Comparison of ENCODE assay signal across 10 cellular contexts in the genomic region with DNA sequence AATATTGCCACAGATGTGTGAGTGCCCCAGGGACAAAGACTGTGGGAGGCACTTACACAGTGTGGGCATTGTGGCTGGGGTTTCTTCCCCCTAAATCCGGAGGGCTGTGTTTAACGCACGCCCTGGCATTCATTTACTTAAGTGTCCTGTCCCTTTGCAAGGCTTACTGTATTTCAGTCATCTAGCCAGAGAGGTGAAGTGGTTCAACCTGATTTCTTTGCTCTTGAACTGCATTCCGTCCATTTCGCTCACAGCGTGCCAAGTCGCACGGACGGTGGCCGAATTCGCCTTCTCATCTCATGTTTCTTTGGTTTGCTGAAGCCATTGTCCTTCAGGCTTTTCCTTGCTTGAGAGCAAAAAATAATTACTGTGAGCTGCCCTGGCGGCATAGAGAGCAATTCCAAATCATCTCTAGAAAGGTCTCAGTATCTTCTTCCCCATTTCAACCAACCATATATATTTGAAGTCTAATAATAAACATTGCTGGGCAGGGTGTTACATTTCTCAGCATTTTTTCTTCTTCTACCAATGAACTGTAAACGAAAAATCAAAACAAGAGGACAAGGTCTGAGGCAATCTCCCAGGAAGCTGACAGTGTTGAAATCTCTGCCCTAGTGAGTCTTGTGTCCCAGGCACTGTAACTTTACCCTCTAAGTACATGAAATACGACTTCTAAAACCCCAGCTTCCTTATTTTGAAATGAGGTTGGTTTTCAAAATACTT. TPM values are rescaled to one million over a fixed set of nuclear protein-coding genes. Genes with fewer than 3 reads are reported as not detected.
DNase-seq lines count a peak whose midpoint lies in the region; ATAC-seq and TF ChIP-seq lines count a peak whose summit lies in the region.
"Had no signal": no experiment of that assay in that cellular context is flagged by ENCODE, and none has a peak within 500 bp of the region (broad histone marks: within the 10 kb centered on the region; RNA-seq: fewer than 3 reads in every experiment).

No MANE protein-coding gene starts in this region.

- H4K12ac ChIP-seq in trophoblast cell (ENCODE audit: low read depth, low read length), result no peak overlapping the region

- H2AK5ac ChIP-seq in trophoblast cell (ENCODE audit: low read length), result no peak overlapping the region

- TF ChIP-seq CTCF in fibroblast of lung (conservative IDR thresholded peaks at IDR 0.05 in 1 of 2, IDR thresholded peaks at IDR 0.05 in 1 of 2; ENCODE audit: low read depth in 1 of 2, low read length in 2 of 2), result no peak

- H3K4me3 ChIP-seq in fibroblast of lung (replicated peaks in 1 of 4; ENCODE audit: control extremely low read depth in 1 of 4, insufficient read depth in 1 of 4, low read depth in 3 of 4, low read length in 4 of 4), result no peak overlapping the region
- no peak overlapping the region for H3K4me3 ChIP-seq in trophoblast cell (ENCODE audit: low read depth, low read length)
- H3K4me3 ChIP-seq: ascending aorta, SJSA1 had no signal

- H2BK12ac ChIP-seq in trophoblast cell (ENCODE audit: low read length), result no peak overlapping the region

- no peaks in the 10 kb centered on the region for H4K20me1 ChIP-seq in fibroblast of lung (ENCODE audit: control insufficient read depth, extremely low read depth, insufficient read depth, low read length)

- no peak overlapping the region for H3K23ac ChIP-seq in trophoblast cell (ENCODE audit: low read length)

- H3K27ac ChIP-seq in fibroblast of lung (ENCODE audit: insufficient read depth, low read length) (no peak overlapping the region), trophoblast cell (ENCODE audit: low read depth, low read length) (no peak overlapping the region)
- H3K27ac ChIP-seq: SJSA1 had no signal

- peaks cover 2% of the 10 kb centered on the region for H3K79me1 ChIP-seq in trophoblast cell (ENCODE audit: low read length)

- WGBS in trophoblast cell (ENCODE audit: extremely low coverage, insufficient coverage, insufficient read length), result no CpG with 5 or more reads among the region's 14 CpGs

- no peak overlapping the region for H3K4ac ChIP-seq in trophoblast cell (ENCODE audit: low read depth, low read length)

- no peak overlapping the region for H4K8ac ChIP-seq in trophoblast cell (ENCODE audit: low read depth, low read length)

- H3K4me1 ChIP-seq in fibroblast of lung (ENCODE audit: control insufficient read depth, extremely low read depth, insufficient read depth, low read length) (no peaks in the 10 kb centered on the region), trophoblast cell (ENCODE audit: control insufficient read depth in 1 of 2, insufficient read depth in 2 of 2, low read length in 2 of 2) (peaks cover 10 to 14% of the 10 kb centered on the region in 2 experiments)
- H3K4me1 ChIP-seq: ascending aorta had no signal

- no peaks in the 10 kb centered on the region for H3K79me2 ChIP-seq in fibroblast of lung (ENCODE audit: control insufficient read depth, insufficient read depth, low read length)
- no peaks in the 10 kb centered on the region for H3K79me2 ChIP-seq in trophoblast cell (ENCODE audit: control insufficient read depth, insufficient read depth, low read length, poor library complexity)

- H2AFZ ChIP-seq in fibroblast of lung (ENCODE audit: low read length), result no peak overlapping the region
- no peak overlapping the region for H2AFZ ChIP-seq in trophoblast cell (ENCODE audit: insufficient read depth, low read length, poor library complexity)

- H3K36me3 ChIP-seq in fibroblast of lung (ENCODE audit: control insufficient read depth, insufficient read depth, low read length) (no peaks in the 10 kb centered on the region), trophoblast cell (ENCODE audit: control insufficient read depth in 1 of 2, insufficient read depth in 2 of 2, low read length in 2 of 2) (no peaks in the 10 kb centered on the region)
- H3K36me3 ChIP-seq: ascending aorta had no signal

- H3K18ac ChIP-seq in trophoblast cell (ENCODE audit: low read length), result no peak overlapping the region

- H3K14ac ChIP-seq in trophoblast cell (ENCODE audit: low read length), result no peak overlapping the region

- ATAC-seq in HG03025 (IDR thresholded peaks at IDR 0.05; ENCODE audit: low FRiP score, unreplicated experiment), result no peak
- no peak for ATAC-seq in GM19395 (IDR thresholded peaks at IDR 0.05; ENCODE audit: unreplicated experiment)

- peak; percentile 98 for DNase-seq in GF-D8 (lab: John Stamatoyannopoulos, UW)
- peak; percentile 69 for DNase-seq in NCI-H2196 treated with DMSO at 0.1 percent for 48 hours (lab: John Stamatoyannopoulos, UW; ENCODE audit: unreplicated experiment)
- DNase-seq in fibroblast of lung (ENCODE audit: low read depth in 2 of 2), result peak; percentile 21 to 89
- peak; percentile 89 to 95 for DNase-seq in trophoblast cell
- no peak for DNase-seq in cortex of kidney (lab: John Stamatoyannopoulos, UW)
- DNase-seq in inferior parietal cortex (ENCODE audit: extremely low spot score), result no peak

- no peak overlapping the region for H2BK5ac ChIP-seq in trophoblast cell (ENCODE audit: low read depth, low read length, poor library complexity)

- peak overlapping the region; percentile 1 for H4K91ac ChIP-seq in trophoblast cell (ENCODE audit: low read depth, low read length)

- no peak overlapping the region for H2BK120ac ChIP-seq in trophoblast cell (ENCODE audit: insufficient read depth, low read length, poor library complexity)

- H3K9me3 ChIP-seq in fibroblast of lung (ENCODE audit: control insufficient read depth, insufficient read depth, low read depth, low read length), result no peaks in the 10 kb centered on the region
- no peaks in the 10 kb centered on the region for H3K9me3 ChIP-seq in trophoblast cell (ENCODE audit: insufficient read depth, low read depth, low read length)
- H3K9me3 ChIP-seq: ascending aorta, SJSA1 had no signal

- H3K27me3 ChIP-seq in fibroblast of lung (ENCODE audit: control insufficient read depth, insufficient read depth, low read length) (no peaks in the 10 kb centered on the region), trophoblast cell (ENCODE audit: insufficient read depth, low read length) (no peaks in the 10 kb centered on the region)
- H3K27me3 ChIP-seq: ascending aorta, SJSA1 had no signal

- H3K4me2 ChIP-seq in fibroblast of lung (ENCODE audit: extremely low read depth, insufficient read depth, low read length), result no peak overlapping the region
- H3K4me2 ChIP-seq in trophoblast cell (ENCODE audit: low read length), result peak overlapping the region; percentile 11

- H3K9ac ChIP-seq in fibroblast of lung (ENCODE audit: insufficient read depth, low read length), result no peak overlapping the region
- H3K9ac ChIP-seq in trophoblast cell (ENCODE audit: low read length), result no peak overlapping the region

RNA-seq across cellular contexts. Expression of gene SYTL3, which starts 16.9 kb away (rescaled TPM):
- 2.8 and 4.6 TPM in 2 replicates for total RNA-seq in fibroblast of lung
- 0.76 and 1.4 TPM in 2 replicates for polyA plus RNA-seq in fibroblast of lung
- polyA plus RNA-seq in fibroblast of lung (2012), result 0.87 and 1.7 TPM in 2 replicates
- 0.63 and 1.2 TPM in 2 replicates for polyA minus RNA-seq in fibroblast of lung (ENCODE audit: low replicate concordance)
- polyA plus RNA-seq in trophoblast cell (2013), result 2.7 and 2.9 TPM in 2 replicates

RNA-seq across cellular contexts. Expression of gene DYNLT1, which starts 22.3 kb away (rescaled TPM):
- 85.3 and 92.3 TPM in 2 replicates for total RNA-seq in fibroblast of lung
- polyA plus RNA-seq in fibroblast of lung, result 280 and 296 TPM in 2 replicates
- polyA plus RNA-seq in fibroblast of lung (2012), result 275 and 298 TPM in 2 replicates
- 119 and 168 TPM in 2 replicates for polyA minus RNA-seq in fibroblast of lung (ENCODE audit: low replicate concordance)
- polyA plus RNA-seq in trophoblast cell (2013), result 244 and 246 TPM in 2 replicates

Comparison
In these comparisons a context has a peak if more than half of its experiments do, and no peak if none do; other contexts are left out.
1. DNase-seq: peak in GF-D8 (single experiment), NCI-H2196 treated with DMSO at 0.1 percent for 48 hours (single experiment), fibroblast of lung (2 of 2) and trophoblast cell (2 of 2); none in cortex of kidney (single experiment) and inferior parietal cortex (single experiment).